Comparison of ENCODE assay signal across 6 cellular contexts in the genomic region with DNA sequence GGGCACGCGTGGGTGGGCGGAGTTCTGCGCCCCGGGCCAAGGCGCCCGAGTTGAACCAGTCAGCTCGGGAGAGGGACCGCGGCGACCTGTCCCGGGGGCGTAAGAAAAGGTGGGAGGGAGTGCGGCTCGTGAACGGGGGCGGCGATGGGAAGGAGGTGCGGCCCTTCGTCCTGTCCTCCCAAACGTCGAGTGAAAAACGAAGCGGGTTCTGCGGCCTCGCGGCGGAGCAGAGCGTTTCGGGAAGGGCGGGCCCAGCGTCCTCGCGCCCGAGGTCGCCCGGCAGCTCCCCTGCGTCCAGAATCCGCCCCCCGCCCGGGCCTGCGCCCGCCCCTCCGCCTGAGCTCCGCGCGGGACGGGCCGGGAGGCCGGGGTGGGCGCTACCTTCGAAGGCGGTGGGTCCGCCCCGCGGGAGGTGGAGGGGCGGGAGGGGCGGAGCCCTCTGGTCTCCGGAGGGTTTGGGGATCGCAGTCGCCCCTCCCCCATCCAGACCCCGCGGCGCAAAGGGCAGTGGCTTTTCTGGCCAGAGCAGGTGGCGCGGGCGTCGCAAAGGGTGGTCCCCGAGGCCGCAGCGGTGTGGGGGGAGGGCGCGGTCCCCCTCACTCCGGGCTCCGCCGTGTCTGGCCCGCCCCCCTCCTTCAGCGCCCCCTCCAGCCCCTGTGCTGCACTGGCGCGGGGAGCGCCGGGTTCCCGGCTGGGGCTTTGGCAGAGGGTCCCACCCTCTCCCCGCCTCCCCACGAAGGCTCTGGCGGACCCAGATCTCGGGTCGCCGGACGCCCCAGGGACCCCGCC. TPM values are rescaled to one million over a fixed set of nuclear protein-coding genes. Genes with fewer than 3 reads are reported as not detected.
DNase-seq lines count a peak whose midpoint lies in the region; ATAC-seq lines count a peak whose summit lies in the region.

No MANE protein-coding gene starts in this region.

- ATAC-seq in activated naive CD4-positive, alpha-beta T cell treated with anti-CD3 and anti-CD28 coated beads, Interleukin-2, amount 50 U/mL, for 72 hours = peak; percentile 3 to 54
- ATAC-seq in HG02885 (IDR thresholded peaks at IDR 0.05; ENCODE audit: poor library complexity, unreplicated experiment) (no peak), HG02970 (IDR thresholded peaks at IDR 0.05; ENCODE audit: low FRiP score, unreplicated experiment) (no peak)

- no peaks in the 10 kb centered on the region for H3K9me3 ChIP-seq in mononuclear cell (ENCODE audit: low read depth, low read length)

- H3K36me3 Mint-ChIP-seq in activated naive CD4-positive, alpha-beta T cell treated with anti-CD3 and anti-CD28 coated beads, Interleukin-2, amount 50 U/mL, for 72 hours = peaks cover 0 to under 1% of the 10 kb centered on the region in 2 donors

- H3K4me3 ChIP-seq in mononuclear cell (ENCODE audit: low read length) = peak overlapping the region; percentile 40

- H3K27ac Mint-ChIP-seq in activated naive CD4-positive, alpha-beta T cell treated with anti-CD3 and anti-CD28 coated beads, Interleukin-2, amount 50 U/mL, for 72 hours = no peak overlapping the region

- peaks cover 24% of the 10 kb centered on the region for H3K4me1 ChIP-seq in mononuclear cell (ENCODE audit: insufficient read depth, low read length)

- DNase-seq in NCI-H1417 (lab: John Stamatoyannopoulos, UW) = peak in 2 of 3 experiments; percentile 67 to 70
- DNase-seq in NCI-H1417 treated with DMSO at 0.1 percent for 48 hours (lab: John Stamatoyannopoulos, UW) = no peak
- no peak for DNase-seq in activated naive CD4-positive, alpha-beta T cell treated with anti-CD3 and anti-CD28 coated beads, Interleukin-2, amount 50 U/mL, for 72 hours (ENCODE audit: low spot score in 2 of 2)

- no peaks in the 10 kb centered on the region for H3K9me3 Mint-ChIP-seq in activated naive CD4-positive, alpha-beta T cell treated with anti-CD3 and anti-CD28 coated beads, Interleukin-2, amount 50 U/mL, for 72 hours

- H3K27me3 ChIP-seq in mononuclear cell (ENCODE audit: insufficient read depth, low read length) = peaks cover 2% of the 10 kb centered on the region

RNA-seq across cellular contexts. Expression of a gene that starts 0.8 kb away (rescaled TPM):
- 10 to 100 TPM; 13.8 to 19.5 TPM for total RNA-seq in activated naive CD4-positive, alpha-beta T cell treated with anti-CD3 and anti-CD28 coated beads, Interleukin-2, amount 50 U/mL, for 72 hours
- total RNA-seq in mononuclear cell = 14.5 TPM

RNA-seq across cellular contexts. Expression of a gene that starts 5.7 kb away (rescaled TPM):
- 10 to 100 TPM; 45.7 to 51.4 TPM for total RNA-seq in activated naive CD4-positive, alpha-beta T cell treated with anti-CD3 and anti-CD28 coated beads, Interleukin-2, amount 50 U/mL, for 72 hours
- total RNA-seq in mononuclear cell = 5.7 TPM

RNA-seq across cellular contexts. Expression of a gene that starts 25.5 kb away (rescaled TPM):
- 10 to 100 TPM; 11.3 to 24.0 TPM for total RNA-seq in activated naive CD4-positive, alpha-beta T cell treated with anti-CD3 and anti-CD28 coated beads, Interleukin-2, amount 50 U/mL, for 72 hours
- 27.1 TPM for total RNA-seq in mononuclear cell

RNA-seq across cellular contexts. Expression of a gene that starts 44.1 kb away (rescaled TPM):
- total RNA-seq in activated naive CD4-positive, alpha-beta T cell treated with anti-CD3 and anti-CD28 coated beads, Interleukin-2, amount 50 U/mL, for 72 hours = not detected
- not detected for total RNA-seq in mononuclear cell

RNA-seq across cellular contexts. Expression of a gene that starts 55.4 kb away (rescaled TPM):
- 10 to 100 TPM; 36.1 to 53.4 TPM for total RNA-seq in activated naive CD4-positive, alpha-beta T cell treated with anti-CD3 and anti-CD28 coated beads, Interleukin-2, amount 50 U/mL, for 72 hours
- 13.5 TPM for total RNA-seq in mononuclear cell

Comparison
In these comparisons a context has a peak if more than half of its experiments do, and no peak if none do; other contexts are left out.
1. DNase-seq: peak in NCI-H1417 (2 of 3); none in NCI-H1417 treated with DMSO at 0.1 percent for 48 hours (single experiment) and activated naive CD4-positive, alpha-beta T cell treated with anti-CD3 and anti-CD28 coated beads, Interleukin-2, amount 50 U/mL, for 72 hours (0 of 2).
2. ATAC-seq: peak in activated naive CD4-positive, alpha-beta T cell treated with anti-CD3 and anti-CD28 coated beads, Interleukin-2, amount 50 U/mL, for 72 hours (2 of 2); none in HG02885 (single experiment) and HG02970 (single experiment).